In the genomic region with DNA sequence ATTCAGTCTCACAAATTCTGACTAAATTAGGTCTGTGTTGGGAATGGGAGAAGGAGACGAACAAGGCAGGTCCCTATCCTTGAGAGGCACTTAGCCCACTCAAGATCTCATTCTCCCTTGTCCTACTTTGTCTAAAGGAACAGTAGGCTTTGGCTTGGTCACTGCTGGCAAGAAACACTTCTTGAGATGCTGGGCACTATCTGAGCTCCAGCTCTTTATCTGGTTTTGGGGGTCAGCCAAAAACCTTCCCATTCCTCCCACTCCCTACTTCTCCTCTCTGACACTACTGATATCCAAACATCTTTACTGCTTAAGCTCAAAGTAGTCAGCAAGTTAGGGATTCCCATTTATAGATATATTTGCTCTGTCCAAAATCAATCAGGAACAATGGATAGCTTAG, we compare ENCODE assay signal across 31 cellular contexts.
DNase-seq lines count a peak whose midpoint lies in the region; ATAC-seq and TF ChIP-seq lines count a peak whose summit lies in the region.
"Had no signal": no experiment of that assay in that cellular context is flagged by ENCODE, and none has a peak within 500 bp of the region (broad histone marks: within the 10 kb centered on the region; RNA-seq: fewer than 3 reads in every experiment).

No MANE protein-coding gene starts in this region.

- H3K23ac ChIP-seq in H9 (ENCODE audit: insufficient read length, low read depth, low read length), result no peak overlapping the region

- no peak overlapping the region for H3K4me2 ChIP-seq in H9 (ENCODE audit: insufficient read depth, insufficient read length, low read length)
- H3K4me2 ChIP-seq: PC-9 had no signal

- WGBS in H9 (ENCODE audit: extremely low coverage, insufficient read length, low lambda C conversion rate), result no CpG with 5 or more reads among the region's 1 CpG
- 87 to 100% (median 97%) methylated on average over 1 of the region's 1 CpG for WGBS in psoas muscle, 3 donors

- CTCF ChIA-PET in CD4-positive, alpha-beta T cell (lab: Charles Lee), result no interaction called here

- TF ChIP-seq CTCF in H9 (conservative IDR thresholded peaks at IDR 0.05) (no peak), VCaP (conservative IDR thresholded peaks at IDR 0.05) (no peak), mesothelial cell of epicardium (IDR thresholded peaks at IDR 0.05; ENCODE audit: unreplicated experiment) (no peak), psoas muscle (IDR thresholded peaks at IDR 0.05) (no peak)
- no peak for TF ChIP-seq CTCF in CD4-positive, alpha-beta T cell (IDR thresholded peaks at IDR 0.05)

- intact Hi-C loops in psoas muscle (cut with DNase I), result no loop called here
- intact Hi-C loops in CD4-positive, alpha-beta T cell (cut with DNase I, micrococcal nuclease), result no loop called here

- DNase-seq in DMS79 treated with DMSO at 0.1 percent for 48 hours (lab: John Stamatoyannopoulos, UW), result peak; percentile 87
- no peak for DNase-seq in H9
- no peak for DNase-seq in mesothelial cell of epicardium (ENCODE audit: low spot score in 2 of 2, unreplicated experiment in 2 of 2)
- no peak for DNase-seq in Ammon's horn (ENCODE audit: low spot score)
- DNase-seq in psoas muscle, result no peak
- no peak for DNase-seq in CD4-positive, alpha-beta T cell
- DNase-seq: AML-193; C1 segment of cervical spinal cord; CD8-positive, alpha-beta memory T cell; DMS 273 treated with DMSO at 0.1 percent for 48 hours; DND-41; GM23248; HFFc6; Kasumi-1; NCI-H1092 treated with DMSO at 0.1 percent for 48 hours; NCI-H1436; NCI-H187; NCI-H2081 treated with DMSO at 0.1 percent for 48 hours; NCI-H446; NCI-H524 treated with DMSO at 0.1 percent for 48 hours; NCI-H774; NK-92 treated with Interleukin-12 subunit alpha and Interleukin-12 subunit beta, amount 100 ng/mL, for 24 hours; PC-9; RPMI8226; SHP77; T-cell had no signal

- H3T11ph ChIP-seq in H9 (ENCODE audit: low read length), result no peak overlapping the region

- POLR2A ChIA-PET in CD4-positive, alpha-beta T cell (lab: Charles Lee), result no interaction called here

- H3K79me1 ChIP-seq in H9 (ENCODE audit: insufficient read depth, low read depth, low read length, poor library complexity, severe bottlenecking), result no peaks in the 10 kb centered on the region

- H3K4me1 Mint-ChIP-seq in H9, result peaks cover 23 to 25% of the 10 kb centered on the region in 2 experiments
- H3K4me1 Mint-ChIP-seq in mesothelial cell of epicardium, result peaks cover 66% of the 10 kb centered on the region
- no peaks in the 10 kb centered on the region for H3K4me1 Mint-ChIP-seq in CD4-positive, alpha-beta T cell (ENCODE audit: low read depth)
- H3K4me1 Mint-ChIP-seq: T-cell had no signal

- H3K36me3 Mint-ChIP-seq in H9 (ENCODE audit: insufficient read depth in 1 of 3, low read depth in 3 of 3) (peaks cover 0 to 4% (median 0%) of the 10 kb centered on the region in 3 experiments; a peak in 2 of 7 replicates), mesothelial cell of epicardium (no peaks in the 10 kb centered on the region)
- H3K36me3 Mint-ChIP-seq in CD4-positive, alpha-beta T cell (ENCODE audit: low read depth), result peaks cover 31% of the 10 kb centered on the region

- H3K9me3 ChIP-seq in H9 (ENCODE audit: control insufficient read depth, low read depth, low read length), result no peaks in the 10 kb centered on the region
- no peaks in the 10 kb centered on the region for H3K9me3 ChIP-seq in psoas muscle
- no peaks in the 10 kb centered on the region for H3K9me3 ChIP-seq in CD4-positive, alpha-beta T cell (ENCODE audit: control insufficient read depth, low read length)
- H3K9me3 ChIP-seq: A549, HAP-1 had no signal

- H3K27me3 Mint-ChIP-seq in H9 (ENCODE audit: low read depth) (no peaks in the 10 kb centered on the region), mesothelial cell of epicardium (ENCODE audit: low read depth) (no peaks in the 10 kb centered on the region)
- no peaks in the 10 kb centered on the region for H3K27me3 Mint-ChIP-seq in CD4-positive, alpha-beta T cell
- H3K27me3 Mint-ChIP-seq: CD8-positive, alpha-beta memory T cell; T-cell had no signal

- H2BK15ac ChIP-seq in H9 (ENCODE audit: low read depth, low read length), result no peak overlapping the region

- H2BK20ac ChIP-seq in H9 (ENCODE audit: low read depth, low read length, poor library complexity, severe bottlenecking), result no peak overlapping the region

- no peak overlapping the region for H2AFZ ChIP-seq in H9 (ENCODE audit: low read length)
- H2AFZ ChIP-seq: GM23248, PC-9 had no signal

- H3K4ac ChIP-seq in H9 (ENCODE audit: low read depth, low read length), result no peak overlapping the region

- no peak overlapping the region for H3K18ac ChIP-seq in H9 (ENCODE audit: insufficient read length, low read depth, low read length)

- H3K9ac ChIP-seq in H9 (ENCODE audit: extremely low read depth, insufficient read length, low read length), result no peak overlapping the region
- H3K9ac ChIP-seq: GM23248 had no signal

- ATAC-seq in psoas muscle (no peak), HG03457 (IDR thresholded peaks at IDR 0.05; ENCODE audit: unreplicated experiment) (no peak)
- no peak for ATAC-seq in CD4-positive, alpha-beta T cell (ENCODE audit: poor library complexity)
- ATAC-seq: A549, HepG2, T-cell had no signal

- H2AK5ac ChIP-seq in H9 (ENCODE audit: insufficient read length, low read length), result no peak overlapping the region

- no peak overlapping the region for H2BK120ac ChIP-seq in H9 (ENCODE audit: low read depth, low read length, poor library complexity, severe bottlenecking)

- H3K27ac Mint-ChIP-seq in H9 (peak overlapping the region; percentile 11 to 96 (median 75); a peak in 3 of 7 replicates), mesothelial cell of epicardium (peak overlapping the region; percentile 65)
- H3K27ac Mint-ChIP-seq in CD4-positive, alpha-beta T cell, result no peak overlapping the region
- H3K27ac Mint-ChIP-seq: HFFc6, T-cell had no signal

- no peaks in the 10 kb centered on the region for H4K20me1 ChIP-seq in H9 (ENCODE audit: control insufficient read depth, insufficient read depth, insufficient read length)

- H3K27me3 ChIP-seq in H9 (ENCODE audit: insufficient read depth, low read length) (no peaks in the 10 kb centered on the region; the same call in 1 of the 2 replicates), psoas muscle (ENCODE audit: insufficient read depth in 3 of 3, low read length in 2 of 3) (no peaks in the 10 kb centered on the region)
- H3K27me3 ChIP-seq in CD4-positive, alpha-beta T cell (ENCODE audit: control insufficient read depth, insufficient read depth, low read length), result no peaks in the 10 kb centered on the region

- H3K36me3 ChIP-seq in psoas muscle (ENCODE audit: insufficient read depth in 1 of 2, low read depth in 1 of 2), result no peaks in the 10 kb centered on the region
- H3K36me3 ChIP-seq: HAP-1 had no signal

- H3K4me3 Mint-ChIP-seq in H9 (no peak overlapping the region), mesothelial cell of epicardium (no peak overlapping the region)
- no peak overlapping the region for H3K4me3 Mint-ChIP-seq in CD4-positive, alpha-beta T cell
- H3K4me3 Mint-ChIP-seq: CD8-positive, alpha-beta memory T cell; HFFc6; T-cell had no signal

- no peak overlapping the region for H3K14ac ChIP-seq in H9 (ENCODE audit: insufficient read depth, low read length)

- H3K23me2 ChIP-seq in H9 (ENCODE audit: insufficient read length, low read depth, low read length, poor library complexity, severe bottlenecking), result no peaks in the 10 kb centered on the region

- H4K5ac ChIP-seq in H9 (ENCODE audit: insufficient read length, low read depth, low read length), result no peak overlapping the region

- no peak overlapping the region for H2BK12ac ChIP-seq in H9 (ENCODE audit: insufficient read length, low read depth, low read length)

- H3K4me1 ChIP-seq in H9 (ENCODE audit: insufficient read depth, low read length) (no peaks in the 10 kb centered on the region), psoas muscle (peaks cover 27% of the 10 kb centered on the region)
- H3K4me1 ChIP-seq: HAP-1 had no signal

- H3K4me3 ChIP-seq in psoas muscle, result no peak overlapping the region
- H3K4me3 ChIP-seq: A549, GM23248, HAP-1, PC-9 had no signal

- H3K9me3 Mint-ChIP-seq in H9, result no peaks in the 10 kb centered on the region
- no peaks in the 10 kb centered on the region for H3K9me3 Mint-ChIP-seq in mesothelial cell of epicardium
- no peaks in the 10 kb centered on the region for H3K9me3 Mint-ChIP-seq in CD4-positive, alpha-beta T cell
- H3K9me3 Mint-ChIP-seq: CD8-positive, alpha-beta memory T cell; HFFc6; T-cell had no signal

- H4K8ac ChIP-seq in H9 (replicated peaks; ENCODE audit: insufficient read length, low read depth, low read length), result no peak overlapping the region

- H2BK5ac ChIP-seq in H9 (ENCODE audit: insufficient read length, low read length), result no peak overlapping the region

- no peak overlapping the region for H3K56ac ChIP-seq in H9 (ENCODE audit: insufficient read length, low read depth, low read length)

- H3K27ac ChIP-seq in H9 (ENCODE audit: insufficient read length, low read depth, low read length) (no peak overlapping the region), VCaP (peak overlapping the region; percentile 74), psoas muscle (no peak overlapping the region)
- H3K27ac ChIP-seq in CD4-positive, alpha-beta T cell (ENCODE audit: low read depth, low read length), result no peak overlapping the region
- H3K27ac ChIP-seq: A549, GM23248, PC-9 had no signal

- H3K79me2 ChIP-seq in H9 (ENCODE audit: insufficient read depth, low read length), result no peaks in the 10 kb centered on the region

- no peak overlapping the region for H4K91ac ChIP-seq in H9 (ENCODE audit: insufficient read length, low read depth, low read length)
